Comparison of ENCODE assay signal across 1 cellular context in the genomic region with DNA sequence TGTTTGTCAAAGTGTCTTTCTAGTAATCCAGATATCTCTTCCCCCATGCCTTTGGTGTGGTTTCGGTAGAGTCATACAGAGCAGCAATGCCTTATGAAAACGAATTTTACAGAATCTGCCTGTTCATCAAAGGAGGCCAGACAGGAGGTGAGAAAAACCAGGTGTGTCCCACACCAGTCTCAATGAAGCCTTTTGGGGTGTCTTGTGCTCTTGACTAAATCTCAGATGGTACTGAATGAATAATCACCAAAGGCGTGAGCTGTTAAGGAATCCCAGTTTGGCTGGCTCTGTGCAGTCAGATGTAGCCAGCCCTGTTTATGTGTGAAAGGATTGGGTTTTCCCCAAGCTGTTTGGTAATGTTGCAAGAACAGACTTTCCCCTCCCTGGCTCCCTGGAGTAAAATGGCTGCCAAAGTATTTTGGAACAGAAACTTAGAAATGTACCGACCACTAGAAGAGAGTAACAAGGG.
TF ChIP-seq lines count a peak whose summit lies in the region.

No MANE protein-coding gene starts in this region.

TF ChIP-seq in GM12878, 131 proteins besides CTCF, POLR2A, EP300 and RAD21 (continued from another document and continues in another):
- TF ChIP-seq, protein P1, sequence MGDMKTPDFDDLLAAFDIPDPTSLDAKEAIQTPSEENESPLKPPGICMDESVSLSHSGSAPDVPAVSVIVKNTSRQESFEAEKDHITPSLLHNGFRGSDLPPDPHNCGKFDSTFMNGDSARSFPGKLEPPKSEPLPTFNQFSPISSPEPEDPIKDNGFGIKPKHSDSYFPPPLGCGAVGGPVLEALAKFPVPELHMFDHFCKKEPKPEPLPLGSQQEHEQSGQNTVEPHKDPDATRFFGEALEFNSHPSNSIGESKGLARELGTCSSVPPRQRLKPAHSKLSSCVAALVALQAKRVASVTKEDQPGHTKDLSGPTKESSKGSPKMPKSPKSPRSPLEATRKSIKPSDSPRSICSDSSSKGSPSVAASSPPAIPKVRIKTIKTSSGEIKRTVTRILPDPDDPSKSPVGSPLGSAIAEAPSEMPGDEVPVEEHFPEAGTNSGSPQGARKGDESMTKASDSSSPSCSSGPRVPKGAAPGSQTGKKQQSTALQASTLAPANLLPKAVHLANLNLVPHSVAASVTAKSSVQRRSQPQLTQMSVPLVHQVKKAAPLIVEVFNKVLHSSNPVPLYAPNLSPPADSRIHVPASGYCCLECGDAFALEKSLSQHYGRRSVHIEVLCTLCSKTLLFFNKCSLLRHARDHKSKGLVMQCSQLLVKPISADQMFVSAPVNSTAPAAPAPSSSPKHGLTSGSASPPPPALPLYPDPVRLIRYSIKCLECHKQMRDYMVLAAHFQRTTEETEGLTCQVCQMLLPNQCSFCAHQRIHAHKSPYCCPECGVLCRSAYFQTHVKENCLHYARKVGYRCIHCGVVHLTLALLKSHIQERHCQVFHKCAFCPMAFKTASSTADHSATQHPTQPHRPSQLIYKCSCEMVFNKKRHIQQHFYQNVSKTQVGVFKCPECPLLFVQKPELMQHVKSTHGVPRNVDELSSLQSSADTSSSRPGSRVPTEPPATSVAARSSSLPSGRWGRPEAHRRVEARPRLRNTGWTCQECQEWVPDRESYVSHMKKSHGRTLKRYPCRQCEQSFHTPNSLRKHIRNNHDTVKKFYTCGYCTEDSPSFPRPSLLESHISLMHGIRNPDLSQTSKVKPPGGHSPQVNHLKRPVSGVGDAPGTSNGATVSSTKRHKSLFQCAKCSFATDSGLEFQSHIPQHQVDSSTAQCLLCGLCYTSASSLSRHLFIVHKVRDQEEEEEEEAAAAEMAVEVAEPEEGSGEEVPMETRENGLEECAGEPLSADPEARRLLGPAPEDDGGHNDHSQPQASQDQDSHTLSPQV (IDR thresholded peaks at IDR 0.05), result no peak
- TF ChIP-seq BMI1 (IDR thresholded peaks at IDR 0.05; ENCODE audit: borderline replicate concordance) (no peak; the same call in 1 of the 2 replicates), TAF1 (IDR thresholded peaks at IDR 0.05; ENCODE audit: borderline replicate concordance, low read depth, low read length) (no peak), JUNB (IDR thresholded peaks at IDR 0.05) (peak; percentile 92), ZZZ3 (IDR thresholded peaks at IDR 0.05; ENCODE audit: control insufficient read depth, insufficient read length, low read depth) (no peak), BCL11A (IDR thresholded peaks at IDR 0.05; ENCODE audit: low read depth, low read length) (peak; percentile 55; the same call in 1 of the 2 replicates), CEBPB (IDR thresholded peaks at IDR 0.05; ENCODE audit: borderline replicate concordance in 1 of 2, low read depth in 2 of 2, low read length in 2 of 2) (peak in 1 of 2 experiments; percentile 82; a peak in 2 of 4 replicates), HDGF (IDR thresholded peaks at IDR 0.05) (no peak), RFX5 (IDR thresholded peaks at IDR 0.05; ENCODE audit: low read depth, low read length) (no peak), NR2C1 (IDR thresholded peaks at IDR 0.05) (no peak), TBL1XR1 (IDR thresholded peaks at IDR 0.05; ENCODE audit: low read depth, low read length) (no peak), SIN3A (IDR thresholded peaks at IDR 0.05; ENCODE audit: low read depth, low read length) (no peak), ZNF622 (IDR thresholded peaks at IDR 0.05) (no peak), BHLHE40 (IDR thresholded peaks at IDR 0.05; ENCODE audit: borderline replicate concordance in 1 of 2, low read depth in 2 of 2, low read length in 1 of 2) (no peak), KLF5 (IDR thresholded peaks at IDR 0.05; ENCODE audit: partially characterized antibody) (no peak), EED (IDR thresholded peaks at IDR 0.05; ENCODE audit: low read depth) (peak; percentile 55; the same call in 1 of the 2 replicates), NFXL1 (IDR thresholded peaks at IDR 0.05; ENCODE audit: borderline replicate concordance) (no peak), WRNIP1 (IDR thresholded peaks at IDR 0.05; ENCODE audit: borderline replicate concordance, low read depth, low read length) (no peak), SPI1 (IDR thresholded peaks at IDR 0.05; ENCODE audit: borderline replicate concordance, insufficient read depth, low read depth, low read length) (no peak), SMAD5 (IDR thresholded peaks at IDR 0.05; ENCODE audit: low read depth) (no peak), IKZF2 (IDR thresholded peaks at IDR 0.05) (peak; percentile 48 to 70), CBFB (IDR thresholded peaks at IDR 0.05; ENCODE audit: low read depth) (peak; percentile 67; the same call in 1 of the 2 replicates), SMAD1 (IDR thresholded peaks at IDR 0.05; ENCODE audit: low read depth, partially characterized antibody) (no peak), TCF7 (IDR thresholded peaks at IDR 0.05; ENCODE audit: borderline replicate concordance) (peak; percentile 98), MYC (IDR thresholded peaks at IDR 0.05; ENCODE audit: insufficient read depth, insufficient read length, insufficient replicate concordance, low read length, severe bottlenecking) (no peak), MEF2A (IDR thresholded peaks at IDR 0.05; ENCODE audit: insufficient read depth, low read depth, low read length) (peak; percentile 67; the same call in 1 of the 2 replicates), CHD4 (IDR thresholded peaks at IDR 0.05) (no peak), FOS (IDR thresholded peaks at IDR 0.05; ENCODE audit: borderline replicate concordance, extremely low read depth, insufficient read length) (no peak), SP1 (IDR thresholded peaks at IDR 0.05; ENCODE audit: low read depth, low read length) (no peak)
- TF ChIP-seq, protein P2, sequence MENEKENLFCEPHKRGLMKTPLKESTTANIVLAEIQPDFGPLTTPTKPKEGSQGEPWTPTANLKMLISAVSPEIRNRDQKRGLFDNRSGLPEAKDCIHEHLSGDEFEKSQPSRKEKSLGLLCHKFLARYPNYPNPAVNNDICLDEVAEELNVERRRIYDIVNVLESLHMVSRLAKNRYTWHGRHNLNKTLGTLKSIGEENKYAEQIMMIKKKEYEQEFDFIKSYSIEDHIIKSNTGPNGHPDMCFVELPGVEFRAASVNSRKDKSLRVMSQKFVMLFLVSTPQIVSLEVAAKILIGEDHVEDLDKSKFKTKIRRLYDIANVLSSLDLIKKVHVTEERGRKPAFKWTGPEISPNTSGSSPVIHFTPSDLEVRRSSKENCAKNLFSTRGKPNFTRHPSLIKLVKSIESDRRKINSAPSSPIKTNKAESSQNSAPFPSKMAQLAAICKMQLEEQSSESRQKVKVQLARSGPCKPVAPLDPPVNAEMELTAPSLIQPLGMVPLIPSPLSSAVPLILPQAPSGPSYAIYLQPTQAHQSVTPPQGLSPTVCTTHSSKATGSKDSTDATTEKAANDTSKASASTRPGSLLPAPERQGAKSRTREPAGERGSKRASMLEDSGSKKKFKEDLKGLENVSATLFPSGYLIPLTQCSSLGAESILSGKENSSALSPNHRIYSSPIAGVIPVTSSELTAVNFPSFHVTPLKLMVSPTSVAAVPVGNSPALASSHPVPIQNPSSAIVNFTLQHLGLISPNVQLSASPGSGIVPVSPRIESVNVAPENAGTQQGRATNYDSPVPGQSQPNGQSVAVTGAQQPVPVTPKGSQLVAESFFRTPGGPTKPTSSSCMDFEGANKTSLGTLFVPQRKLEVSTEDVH (IDR thresholded peaks at IDR 0.05; ENCODE audit: low read depth, partially characterized antibody), result no peak
- TF ChIP-seq, protein P3, sequence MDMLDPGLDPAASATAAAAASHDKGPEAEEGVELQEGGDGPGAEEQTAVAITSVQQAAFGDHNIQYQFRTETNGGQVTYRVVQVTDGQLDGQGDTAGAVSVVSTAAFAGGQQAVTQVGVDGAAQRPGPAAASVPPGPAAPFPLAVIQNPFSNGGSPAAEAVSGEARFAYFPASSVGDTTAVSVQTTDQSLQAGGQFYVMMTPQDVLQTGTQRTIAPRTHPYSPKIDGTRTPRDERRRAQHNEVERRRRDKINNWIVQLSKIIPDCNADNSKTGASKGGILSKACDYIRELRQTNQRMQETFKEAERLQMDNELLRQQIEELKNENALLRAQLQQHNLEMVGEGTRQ (IDR thresholded peaks at IDR 0.05; ENCODE audit: borderline replicate concordance, low read depth, low read length), result no peak
- TF ChIP-seq, protein P4, sequence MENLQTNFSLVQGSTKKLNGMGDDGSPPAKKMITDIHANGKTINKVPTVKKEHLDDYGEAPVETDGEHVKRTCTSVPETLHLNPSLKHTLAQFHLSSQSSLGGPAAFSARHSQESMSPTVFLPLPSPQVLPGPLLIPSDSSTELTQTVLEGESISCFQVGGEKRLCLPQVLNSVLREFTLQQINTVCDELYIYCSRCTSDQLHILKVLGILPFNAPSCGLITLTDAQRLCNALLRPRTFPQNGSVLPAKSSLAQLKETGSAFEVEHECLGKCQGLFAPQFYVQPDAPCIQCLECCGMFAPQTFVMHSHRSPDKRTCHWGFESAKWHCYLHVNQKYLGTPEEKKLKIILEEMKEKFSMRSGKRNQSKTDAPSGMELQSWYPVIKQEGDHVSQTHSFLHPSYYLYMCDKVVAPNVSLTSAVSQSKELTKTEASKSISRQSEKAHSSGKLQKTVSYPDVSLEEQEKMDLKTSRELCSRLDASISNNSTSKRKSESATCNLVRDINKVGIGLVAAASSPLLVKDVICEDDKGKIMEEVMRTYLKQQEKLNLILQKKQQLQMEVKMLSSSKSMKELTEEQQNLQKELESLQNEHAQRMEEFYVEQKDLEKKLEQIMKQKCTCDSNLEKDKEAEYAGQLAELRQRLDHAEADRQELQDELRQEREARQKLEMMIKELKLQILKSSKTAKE (IDR thresholded peaks at IDR 0.05; ENCODE audit: low read depth, poor library complexity, severe bottlenecking), result no peak
- TF ChIP-seq, protein P5, sequence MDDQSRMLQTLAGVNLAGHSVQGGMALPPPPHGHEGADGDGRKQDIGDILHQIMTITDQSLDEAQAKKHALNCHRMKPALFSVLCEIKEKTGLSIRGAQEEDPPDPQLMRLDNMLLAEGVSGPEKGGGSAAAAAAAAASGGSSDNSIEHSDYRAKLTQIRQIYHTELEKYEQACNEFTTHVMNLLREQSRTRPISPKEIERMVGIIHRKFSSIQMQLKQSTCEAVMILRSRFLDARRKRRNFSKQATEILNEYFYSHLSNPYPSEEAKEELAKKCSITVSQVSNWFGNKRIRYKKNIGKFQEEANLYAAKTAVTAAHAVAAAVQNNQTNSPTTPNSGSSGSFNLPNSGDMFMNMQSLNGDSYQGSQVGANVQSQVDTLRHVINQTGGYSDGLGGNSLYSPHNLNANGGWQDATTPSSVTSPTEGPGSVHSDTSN (IDR thresholded peaks at IDR 0.05; ENCODE audit: insufficient replicate concordance, low read depth, low read length), result peak; percentile 33
- TF ChIP-seq, protein P6, sequence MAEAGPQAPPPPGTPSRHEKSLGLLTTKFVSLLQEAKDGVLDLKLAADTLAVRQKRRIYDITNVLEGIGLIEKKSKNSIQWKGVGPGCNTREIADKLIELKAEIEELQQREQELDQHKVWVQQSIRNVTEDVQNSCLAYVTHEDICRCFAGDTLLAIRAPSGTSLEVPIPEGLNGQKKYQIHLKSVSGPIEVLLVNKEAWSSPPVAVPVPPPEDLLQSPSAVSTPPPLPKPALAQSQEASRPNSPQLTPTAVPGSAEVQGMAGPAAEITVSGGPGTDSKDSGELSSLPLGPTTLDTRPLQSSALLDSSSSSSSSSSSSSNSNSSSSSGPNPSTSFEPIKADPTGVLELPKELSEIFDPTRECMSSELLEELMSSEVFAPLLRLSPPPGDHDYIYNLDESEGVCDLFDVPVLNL (IDR thresholded peaks at IDR 0.05; ENCODE audit: low read depth, low read length), result no peak
- TF ChIP-seq, protein P7, sequence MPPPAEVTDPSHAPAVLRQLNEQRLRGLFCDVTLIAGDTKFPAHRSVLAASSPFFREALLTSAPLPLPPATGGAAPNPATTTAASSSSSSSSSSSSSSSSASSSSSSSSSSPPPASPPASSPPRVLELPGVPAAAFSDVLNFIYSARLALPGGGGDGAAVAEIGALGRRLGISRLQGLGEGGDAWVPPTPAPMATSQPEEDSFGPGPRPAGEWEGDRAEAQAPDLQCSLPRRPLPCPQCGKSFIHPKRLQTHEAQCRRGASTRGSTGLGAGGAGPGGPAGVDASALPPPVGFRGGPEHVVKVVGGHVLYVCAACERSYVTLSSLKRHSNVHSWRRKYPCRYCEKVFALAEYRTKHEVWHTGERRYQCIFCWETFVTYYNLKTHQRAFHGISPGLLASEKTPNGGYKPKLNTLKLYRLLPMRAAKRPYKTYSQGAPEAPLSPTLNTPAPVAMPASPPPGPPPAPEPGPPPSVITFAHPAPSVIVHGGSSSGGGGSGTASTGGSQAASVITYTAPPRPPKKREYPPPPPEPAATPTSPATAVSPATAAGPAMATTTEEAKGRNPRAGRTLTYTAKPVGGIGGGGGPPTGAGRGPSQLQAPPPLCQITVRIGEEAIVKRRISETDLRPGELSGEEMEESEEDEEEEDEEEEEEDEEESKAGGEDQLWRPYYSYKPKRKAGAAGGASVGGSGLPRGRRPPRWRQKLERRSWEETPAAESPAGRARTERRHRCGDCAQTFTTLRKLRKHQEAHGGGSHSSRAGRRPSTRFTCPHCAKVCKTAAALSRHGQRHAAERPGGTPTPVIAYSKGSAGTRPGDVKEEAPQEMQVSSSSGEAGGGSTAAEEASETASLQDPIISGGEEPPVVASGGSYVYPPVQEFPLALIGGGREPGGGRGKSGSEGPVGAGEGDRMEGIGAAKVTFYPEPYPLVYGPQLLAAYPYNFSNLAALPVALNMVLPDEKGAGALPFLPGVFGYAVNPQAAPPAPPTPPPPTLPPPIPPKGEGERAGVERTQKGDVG (CRISPR knock-in tag; IDR thresholded peaks at IDR 0.05), result no peak
- TF ChIP-seq, protein P8, sequence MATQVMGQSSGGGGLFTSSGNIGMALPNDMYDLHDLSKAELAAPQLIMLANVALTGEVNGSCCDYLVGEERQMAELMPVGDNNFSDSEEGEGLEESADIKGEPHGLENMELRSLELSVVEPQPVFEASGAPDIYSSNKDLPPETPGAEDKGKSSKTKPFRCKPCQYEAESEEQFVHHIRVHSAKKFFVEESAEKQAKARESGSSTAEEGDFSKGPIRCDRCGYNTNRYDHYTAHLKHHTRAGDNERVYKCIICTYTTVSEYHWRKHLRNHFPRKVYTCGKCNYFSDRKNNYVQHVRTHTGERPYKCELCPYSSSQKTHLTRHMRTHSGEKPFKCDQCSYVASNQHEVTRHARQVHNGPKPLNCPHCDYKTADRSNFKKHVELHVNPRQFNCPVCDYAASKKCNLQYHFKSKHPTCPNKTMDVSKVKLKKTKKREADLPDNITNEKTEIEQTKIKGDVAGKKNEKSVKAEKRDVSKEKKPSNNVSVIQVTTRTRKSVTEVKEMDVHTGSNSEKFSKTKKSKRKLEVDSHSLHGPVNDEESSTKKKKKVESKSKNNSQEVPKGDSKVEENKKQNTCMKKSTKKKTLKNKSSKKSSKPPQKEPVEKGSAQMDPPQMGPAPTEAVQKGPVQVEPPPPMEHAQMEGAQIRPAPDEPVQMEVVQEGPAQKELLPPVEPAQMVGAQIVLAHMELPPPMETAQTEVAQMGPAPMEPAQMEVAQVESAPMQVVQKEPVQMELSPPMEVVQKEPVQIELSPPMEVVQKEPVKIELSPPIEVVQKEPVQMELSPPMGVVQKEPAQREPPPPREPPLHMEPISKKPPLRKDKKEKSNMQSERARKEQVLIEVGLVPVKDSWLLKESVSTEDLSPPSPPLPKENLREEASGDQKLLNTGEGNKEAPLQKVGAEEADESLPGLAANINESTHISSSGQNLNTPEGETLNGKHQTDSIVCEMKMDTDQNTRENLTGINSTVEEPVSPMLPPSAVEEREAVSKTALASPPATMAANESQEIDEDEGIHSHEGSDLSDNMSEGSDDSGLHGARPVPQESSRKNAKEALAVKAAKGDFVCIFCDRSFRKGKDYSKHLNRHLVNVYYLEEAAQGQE (IDR thresholded peaks at IDR 0.05; ENCODE audit: low read depth, low read length), result no peak
